In genomic region chr1:36155560-36156328, GRCh38 we compare ENCODE assay signal across 1 cellular context.
TF ChIP-seq lines count a peak whose summit lies in the region.

MAP7D1 (plus strand) TSS chr1:36156160; CDS start chr1:36156418, 258 bp downstream.

TF ChIP-seq in K562, 482 proteins besides CTCF, POLR2A, EP300 and RAD21 (continued from another document and continues in another):
- TF ChIP-seq SNRNP70 (optimal IDR thresholded peaks at IDR 0.05; ENCODE audit: low read depth, low read length), result no peak
- peak; percentile 63 for TF ChIP-seq POLR2H (tag; IDR thresholded peaks at IDR 0.05; ENCODE audit: low read depth)
- peak; percentile 42 for TF ChIP-seq RBM25 (IDR thresholded peaks at IDR 0.05; ENCODE audit: low read depth, low read length, severe bottlenecking)
- no peak for TF ChIP-seq ZNF239 (CRISPR knock-in tag; IDR thresholded peaks at IDR 0.05)
- no peak for TF ChIP-seq ZNF696 (CRISPR knock-in tag; conservative IDR thresholded peaks at IDR 0.05)
- TF ChIP-seq FOXK1 (CRISPR knock-in tag; IDR thresholded peaks at IDR 0.05; ENCODE audit: borderline replicate concordance), result no peak
- 0 out of 2 replicates have a peak, but pooled peaks have one; percentile 21 for TF ChIP-seq ZNF212 (CRISPR knock-in tag; IDR thresholded peaks at IDR 0.05)
- TF ChIP-seq FOXA1 (IDR thresholded peaks at IDR 0.05; ENCODE audit: borderline replicate concordance), result no peak
- TF ChIP-seq RFX7 (CRISPR knock-in tag; IDR thresholded peaks at IDR 0.05), result no peak
- TF ChIP-seq SRSF1 (IDR thresholded peaks at IDR 0.05; ENCODE audit: low read depth, low read length), result 0 out of 2 replicates have a peak, but pooled peaks have one; percentile 1
- no peak for TF ChIP-seq BCL6 (CRISPR knock-in tag; IDR thresholded peaks at IDR 0.05)
- TF ChIP-seq CTCFL (IDR thresholded peaks at IDR 0.05; ENCODE audit: borderline replicate concordance, insufficient read depth, low read depth, low read length, poor library complexity, severe bottlenecking), result no peak
- peak; percentile 93 for TF ChIP-seq JUNB (CRISPR knock-in tag; conservative IDR thresholded peaks at IDR 0.05)
- TF ChIP-seq HNRNPUL1 (IDR thresholded peaks at IDR 0.05; ENCODE audit: low read length), result no peak
- TF ChIP-seq ZNF431 (CRISPR knock-in tag; IDR thresholded peaks at IDR 0.05), result no peak
- no peak for TF ChIP-seq ZC3H11A (IDR thresholded peaks at IDR 0.05; ENCODE audit: low read depth, low read length)
- no peak for TF ChIP-seq TSHZ1 (CRISPR knock-in tag; IDR thresholded peaks at IDR 0.05)
- no peak; the same call in 1 of the 2 replicates for TF ChIP-seq ESRRA (IDR thresholded peaks at IDR 0.05; ENCODE audit: borderline replicate concordance, low read depth)
- no peak for TF ChIP-seq E4F1 (CRISPR knock-in tag; IDR thresholded peaks at IDR 0.05; ENCODE audit: borderline replicate concordance)
- TF ChIP-seq THAP12 (CRISPR knock-in tag; IDR thresholded peaks at IDR 0.05), result peak; percentile 85
- no peak for TF ChIP-seq LARP7 (IDR thresholded peaks at IDR 0.05)
- no peak for TF ChIP-seq ZKSCAN8 (CRISPR knock-in tag; IDR thresholded peaks at IDR 0.05)
- TF ChIP-seq MEIS2 (IDR thresholded peaks at IDR 0.05; ENCODE audit: partially characterized antibody), result no peak
- TF ChIP-seq TEAD2 (tag; IDR thresholded peaks at IDR 0.05), result no peak
- peak in 1 of 2 experiments; percentile 4 for TF ChIP-seq E2F6 (IDR thresholded peaks at IDR 0.05; ENCODE audit: borderline replicate concordance in 1 of 2, extremely low read depth in 1 of 2, insufficient read depth in 1 of 2, insufficient read length in 1 of 2, low read depth in 1 of 2, low read length in 1 of 2, poor library complexity in 1 of 2, severe bottlenecking in 1 of 2)
- no peak for TF ChIP-seq NCOA6 (IDR thresholded peaks at IDR 0.05)
- no peak for TF ChIP-seq ZNF143 (CRISPR knock-in tag; IDR thresholded peaks at IDR 0.05)
- no peak for TF ChIP-seq ARHGAP35 (IDR thresholded peaks at IDR 0.05; ENCODE audit: partially characterized antibody)
- TF ChIP-seq ZNF121 (CRISPR knock-in tag; conservative IDR thresholded peaks at IDR 0.05), result no peak
- no peak for TF ChIP-seq TRIM24 (IDR thresholded peaks at IDR 0.05)
- TF ChIP-seq POLR2AphosphoS2 (IDR thresholded peaks at IDR 0.05; ENCODE audit: low read length), result no peak
- TF ChIP-seq BRCA1 (IDR thresholded peaks at IDR 0.05), result no peak
- no peak for TF ChIP-seq BRCA1 (CRISPR knock-in tag; IDR thresholded peaks at IDR 0.05)
- TF ChIP-seq WHSC1 (IDR thresholded peaks at IDR 0.05; ENCODE audit: low read length), result no peak
- TF ChIP-seq ATF4 (CRISPR knock-in tag; IDR thresholded peaks at IDR 0.05), result no peak
- TF ChIP-seq AFF1 (IDR thresholded peaks at IDR 0.05; ENCODE audit: low read depth in 1 of 2, partially characterized antibody in 2 of 2), result no peak
- TF ChIP-seq ZBTB9 (CRISPR knock-in tag; IDR thresholded peaks at IDR 0.05), result peak; percentile 76
- TF ChIP-seq REST (CRISPR knock-in tag; IDR thresholded peaks at IDR 0.05; ENCODE audit: low read depth), result no peak
